8 cellular contexts compared by ENCODE assay signal in genomic region chr3:134211797-134212196, GRCh38. TPM values are rescaled to one million over a fixed set of nuclear protein-coding genes. Genes with fewer than 3 reads are reported as not detected.
DNase-seq lines count a peak whose midpoint lies in the region; ATAC-seq and TF ChIP-seq lines count a peak whose summit lies in the region.

No MANE protein-coding gene starts in this region.

- no peak for TF ChIP-seq POLR2A in stomach (IDR thresholded peaks at IDR 0.05)

- peaks cover 15% of the 10 kb centered on the region for H3K36me3 ChIP-seq in WERI-Rb-1
- H3K36me3 ChIP-seq in stomach: peaks cover 14 to 46% (median 40%) of the 10 kb centered on the region in 4 donors

- peak; percentile 71 for TF ChIP-seq CTCF in WERI-Rb-1 (IDR thresholded peaks at IDR 0.05; ENCODE audit: low read depth, low read length)
- TF ChIP-seq CTCF in stomach (IDR thresholded peaks at IDR 0.05): peak in 3 of 7 experiments; percentile 26 to 49 (median 40)

- peaks cover 0 to 20% (median 5%) of the 10 kb centered on the region in 4 donors for H3K4me1 ChIP-seq in stomach

- intact Hi-C loops in left ventricle myocardium superior (cut with micrococcal nuclease): loop anchor here (5.0 kb wide), 1 partner anchor 86 kb away; no protein-coding TSS in a partner anchor
- intact Hi-C loops in stomach (cut with DNase I; ENCODE audit: low total_unique reads): loop anchor here (5.0 to 10.0 kb wide), 2 partner anchors 86 to 263 kb away; no protein-coding TSS in a partner anchor

- no peaks in the 10 kb centered on the region for H3K9me3 ChIP-seq in WERI-Rb-1 (ENCODE audit: severe bottlenecking)
- no peaks in the 10 kb centered on the region for H3K9me3 ChIP-seq in stomach

- no peak for TF ChIP-seq EP300 in stomach (IDR thresholded peaks at IDR 0.05)

- H3K4me3 ChIP-seq in WERI-Rb-1 (ENCODE audit: low read depth, low read length) (no peak overlapping the region), stomach (no peak overlapping the region)

- H3K27me3 ChIP-seq in WERI-Rb-1 (ENCODE audit: insufficient read depth, low read depth, severe bottlenecking): no peaks in the 10 kb centered on the region
- H3K27me3 ChIP-seq in stomach: no peaks in the 10 kb centered on the region

- peak; percentile 37 for DNase-seq in activated CD4-positive, alpha-beta T cell treated with anti-CD3 and anti-CD28 coated beads for 48 hours
- no peak for DNase-seq in activated CD4-positive, alpha-beta T cell treated with anti-CD3 and anti-CD28 coated beads, Interleukin-2, amount 50 U/mL, for 4 hours
- DNase-seq in HCEC 1CT (peak; percentile 56), NAMALWA (ENCODE audit: low spot score) (peak; percentile 77), WERI-Rb-1 (peak; percentile 39), left ventricle myocardium superior (no peak), stomach (peak; percentile 29)

- 23 to 34% (median 31%) methylated on average over 2 of the region's 2 CpGs for WGBS in stomach, 5 donors

- no peak overlapping the region for H3K27ac ChIP-seq in WERI-Rb-1
- H3K27ac ChIP-seq in stomach: no peak overlapping the region

- ATAC-seq in left ventricle myocardium superior (peak; percentile 93), GM19397 (IDR thresholded peaks at IDR 0.05; ENCODE audit: unreplicated experiment) (no peak)

RNA-seq across cellular contexts. Expression of gene RYK, which starts 38.9 kb away (rescaled TPM):
- total RNA-seq in left ventricle myocardium superior (37.5 TPM), stomach (100 to 1,000 TPM in 1 of 5 donors, 10 to 100 TPM in 4; 41.1 to 128 (median 45.5) TPM)
- polyA plus RNA-seq in stomach: 10 to 100 TPM; 15.8 to 27.0 (median 26.7) TPM

Comparison
In these comparisons a context has a peak if more than half of its experiments do, and no peak if none do; other contexts are left out.
1. DNase-seq: peak in activated CD4-positive, alpha-beta T cell treated with anti-CD3 and anti-CD28 coated beads for 48 hours (single experiment), HCEC 1CT (single experiment), NAMALWA (single experiment), WERI-Rb-1 (single experiment) and stomach (single experiment); none in activated CD4-positive, alpha-beta T cell treated with anti-CD3 and anti-CD28 coated beads, Interleukin-2, amount 50 U/mL, for 4 hours (0 of 2) and left ventricle myocardium superior (single experiment).